Comparison of ENCODE assay signal across 8 cellular contexts in genomic region chr2:207528980-207529329, GRCh38. TPM values are rescaled to one million over a fixed set of nuclear protein-coding genes. Genes with fewer than 3 reads are reported as not detected.
DNase-seq lines count a peak whose midpoint lies in the region; ATAC-seq and TF ChIP-seq lines count a peak whose summit lies in the region.

No MANE protein-coding gene starts in this region.

- H3K36me3 ChIP-seq in right atrium auricular region: no peaks in the 10 kb centered on the region
- no peaks in the 10 kb centered on the region for H3K36me3 ChIP-seq in skeletal muscle satellite cell (ENCODE audit: insufficient read depth, low read length)

- H3K27ac Mint-ChIP-seq in activated naive CD8-positive, alpha-beta T cell treated with anti-CD3 and anti-CD28 coated beads, Interleukin-2, amount 10 ng/mL, durations not matched to agents 7 days and 5 days: peak overlapping the region; percentile 94

- peak; percentile 6 for ATAC-seq in HG02870 (IDR thresholded peaks at IDR 0.05; ENCODE audit: unreplicated experiment)
- ATAC-seq in activated naive CD8-positive, alpha-beta T cell treated with anti-CD3 and anti-CD28 coated beads, Interleukin-2, amount 10 ng/mL, durations not matched to agents 7 days and 5 days (ENCODE audit: low read depth): peak; percentile 1

- peak in 1 of 2 donors; percentile 36 for TF ChIP-seq CTCF in right atrium auricular region (IDR thresholded peaks at IDR 0.05)

- peaks cover 38% of the 10 kb centered on the region for H3K4me1 Mint-ChIP-seq in activated naive CD8-positive, alpha-beta T cell treated with anti-CD3 and anti-CD28 coated beads, Interleukin-2, amount 10 ng/mL, durations not matched to agents 7 days and 5 days

- POLR2A ChIA-PET in activated naive CD8-positive, alpha-beta T cell treated with anti-CD3 and anti-CD28 coated beads, Interleukin-2, amount 10 ng/mL, durations not matched to agents 7 days and 5 days (lab: Charles Lee): interaction anchor here (0.7 to 3.0 kb wide), 2 partner anchors 52 to 94 kb away, joined by 5 to 95 read pairs; partner anchors contain the start of gene METTL21A

- H3K9me3 Mint-ChIP-seq in activated naive CD8-positive, alpha-beta T cell treated with anti-CD3 and anti-CD28 coated beads, Interleukin-2, amount 10 ng/mL, durations not matched to agents 7 days and 5 days: no peaks in the 10 kb centered on the region

- peak overlapping the region; percentile 98 to 99 for H3K27ac ChIP-seq in right atrium auricular region

- H3K27me3 ChIP-seq in right atrium auricular region: no peaks in the 10 kb centered on the region
- H3K27me3 ChIP-seq in skeletal muscle satellite cell (ENCODE audit: control insufficient read depth, insufficient read depth, low read length): no peaks in the 10 kb centered on the region

- H3K36me3 Mint-ChIP-seq in activated naive CD8-positive, alpha-beta T cell treated with anti-CD3 and anti-CD28 coated beads, Interleukin-2, amount 10 ng/mL, durations not matched to agents 7 days and 5 days: peaks cover 5% of the 10 kb centered on the region

- H3K9me3 ChIP-seq in right atrium auricular region: no peaks in the 10 kb centered on the region
- no peaks in the 10 kb centered on the region for H3K9me3 ChIP-seq in skeletal muscle satellite cell (replicated peaks; ENCODE audit: low read length)

- H3K4me1 ChIP-seq in right atrium auricular region (peaks cover 0 to 35% of the 10 kb centered on the region in 2 donors), skeletal muscle satellite cell (ENCODE audit: control insufficient read depth, insufficient read depth, low read length) (peaks cover 11% of the 10 kb centered on the region)

- H3K9ac ChIP-seq in skeletal muscle satellite cell (ENCODE audit: low read depth, low read length): peak overlapping the region; percentile 99

- H3K27me3 Mint-ChIP-seq in activated naive CD8-positive, alpha-beta T cell treated with anti-CD3 and anti-CD28 coated beads, Interleukin-2, amount 10 ng/mL, durations not matched to agents 7 days and 5 days: peaks cover 3% of the 10 kb centered on the region

- DNase-seq in SKM-1 treated with dmso at 0.1 percent for 144 hours (lab: John Stamatoyannopoulos, UW; ENCODE audit: unreplicated experiment): peak; percentile 13
- no peak for DNase-seq in SKM-1 (lab: John Stamatoyannopoulos, UW; ENCODE audit: unreplicated experiment)
- DNase-seq in RKO (ENCODE audit: low spot score): peak; percentile 57
- no peak for DNase-seq in activated naive CD8-positive, alpha-beta T cell treated with anti-CD3 and anti-CD28 coated beads, Interleukin-2, amount 10 ng/mL, durations not matched to agents 7 days and 5 days
- DNase-seq in right atrium auricular region (ENCODE audit: low spot score): peak; percentile 62
- no peak for DNase-seq in NCI-H2227 treated with DMSO at 0.1 percent for 48 hours (lab: John Stamatoyannopoulos, UW)

- peak overlapping the region; percentile 98 for H3K4me2 ChIP-seq in skeletal muscle satellite cell (ENCODE audit: low read length)

- H3K4me3 ChIP-seq in right atrium auricular region (peak overlapping the region; percentile 76 to 88), skeletal muscle satellite cell (ENCODE audit: low read length) (peak overlapping the region; percentile 96)

- H3K4me3 Mint-ChIP-seq in activated naive CD8-positive, alpha-beta T cell treated with anti-CD3 and anti-CD28 coated beads, Interleukin-2, amount 10 ng/mL, durations not matched to agents 7 days and 5 days: peak overlapping the region; percentile 100

RNA-seq across cellular contexts. Expression of gene CREB1, which starts 0.8 kb away (rescaled TPM):
- 100 to 1,000 TPM in 1 of 2 experiments, 10 to 100 TPM in 1; 97.5 to 101 TPM for total RNA-seq in activated naive CD8-positive, alpha-beta T cell treated with anti-CD3 and anti-CD28 coated beads, Interleukin-2, amount 10 ng/mL, durations not matched to agents 7 days and 5 days
- 10 to 100 TPM; 32.5 to 32.9 TPM for total RNA-seq in right atrium auricular region
- 20.8 and 22.1 TPM in 2 replicates for total RNA-seq in skeletal muscle satellite cell (2012; rRNA removed)

Comparison
In these comparisons a context has a peak if more than half of its experiments do, and no peak if none do; other contexts are left out.
1. DNase-seq: peak in SKM-1 treated with dmso at 0.1 percent for 144 hours (single experiment), RKO (single experiment) and right atrium auricular region (single experiment); none in SKM-1 (single experiment), activated naive CD8-positive, alpha-beta T cell treated with anti-CD3 and anti-CD28 coated beads, Interleukin-2, amount 10 ng/mL, durations not matched to agents 7 days and 5 days (single experiment) and NCI-H2227 treated with DMSO at 0.1 percent for 48 hours (single experiment).